Comparison of ENCODE assay signal across 18 cellular contexts in genomic region chr18:10259075-10259474, GRCh38.
DNase-seq lines count a peak whose midpoint lies in the region; ATAC-seq and TF ChIP-seq lines count a peak whose summit lies in the region.
"Had no signal": no experiment of that assay in that cellular context is flagged by ENCODE, and none has a peak within 500 bp of the region (broad histone marks: within the 10 kb centered on the region; RNA-seq: fewer than 3 reads in every experiment).

No MANE protein-coding gene starts in this region.

- ATAC-seq in sciatic nerve, result peak; percentile 32
- ATAC-seq: A549, GM12878 had no signal

- no peak overlapping the region for H3K27ac ChIP-seq in right atrium auricular region
- H3K27ac ChIP-seq: 22Rv1, A549, C4-2B had no signal

- H3K4me3 ChIP-seq in right atrium auricular region, result no peak overlapping the region
- H3K4me3 ChIP-seq: A549, GM12878 had no signal

- intact Hi-C loops in cardiac septum (cut with DNase I), result no loop called here
- intact Hi-C loops in sciatic nerve (cut with DNase I), result no loop called here

- no peak for TF ChIP-seq CTCF in right atrium auricular region (IDR thresholded peaks at IDR 0.05)

- no peaks in the 10 kb centered on the region for H3K27me3 ChIP-seq in right atrium auricular region

- no peaks in the 10 kb centered on the region for H3K4me1 ChIP-seq in right atrium auricular region

- DNase-seq in NCI-H2171 treated with DMSO at 0.1 percent for 48 hours (lab: John Stamatoyannopoulos, UW) (peak; percentile 29), NCI-H2171 (lab: John Stamatoyannopoulos, UW) (no peak), right atrium auricular region (ENCODE audit: low spot score) (peak; percentile 44), cardiac septum (ENCODE audit: low spot score) (no peak), sciatic nerve (ENCODE audit: low spot score) (no peak), ecto neural progenitor cell (ENCODE audit: low spot score) (no peak)
- DNase-seq in activated CD4-positive, alpha-beta T cell treated with anti-CD3 and anti-CD28 coated beads, Interleukin-2, amount 50 U/mL, for 48 hours, result no peak
- DNase-seq: AML-193; CD4-positive, alpha-beta memory T cell; DND-41; EL; GOT3; H7; IMR-90 had no signal

- H3K9me3 ChIP-seq in right atrium auricular region, result no peaks in the 10 kb centered on the region
- H3K9me3 ChIP-seq: A549 had no signal

- no peaks in the 10 kb centered on the region for H3K36me3 ChIP-seq in right atrium auricular region

Comparison
In these comparisons a context has a peak if more than half of its experiments do, and no peak if none do; other contexts are left out.
1. DNase-seq: peak in NCI-H2171 treated with DMSO at 0.1 percent for 48 hours (single experiment) and right atrium auricular region (single experiment); none in NCI-H2171 (single experiment), cardiac septum (single experiment), sciatic nerve (single experiment), ecto neural progenitor cell (single experiment) and activated CD4-positive, alpha-beta T cell treated with anti-CD3 and anti-CD28 coated beads, Interleukin-2, amount 50 U/mL, for 48 hours (0 of 2).